In the genomic region with DNA sequence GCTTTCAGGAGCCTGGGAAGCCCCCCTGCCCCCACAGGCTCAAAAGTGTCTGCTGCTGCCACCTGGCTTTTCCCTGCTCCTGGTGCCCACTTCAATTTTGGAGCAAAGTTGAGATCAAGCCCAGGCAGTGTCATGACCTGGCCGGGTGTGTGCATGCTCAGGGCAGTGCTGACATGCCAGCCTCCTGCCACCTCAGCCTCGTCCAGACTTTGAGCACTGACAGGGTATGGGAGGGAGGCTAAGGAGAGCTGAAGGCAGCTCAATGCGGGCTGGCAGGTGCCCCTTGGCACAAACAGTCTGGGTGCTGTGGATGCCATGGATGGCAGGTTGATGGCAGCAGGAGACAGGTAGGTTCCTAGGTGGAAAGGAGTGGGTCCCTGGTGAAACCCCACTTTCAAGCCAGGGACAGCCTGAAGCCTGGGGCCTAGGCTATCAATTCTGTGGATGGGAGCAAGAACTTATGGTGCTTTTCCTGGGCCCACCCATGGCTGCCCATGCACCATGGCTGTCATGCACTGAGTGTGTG, we compare ENCODE assay signal across 26 cellular contexts. TPM values are rescaled to one million over a fixed set of nuclear protein-coding genes. Genes with fewer than 3 reads are reported as not detected.
DNase-seq lines count a peak whose midpoint lies in the region; ATAC-seq, FAIRE-seq and TF ChIP-seq lines count a peak whose summit lies in the region.
"Had no signal": no experiment of that assay in that cellular context is flagged by ENCODE, and none has a peak within 500 bp of the region (broad histone marks: within the 10 kb centered on the region; RNA-seq: fewer than 3 reads in every experiment).

No MANE protein-coding gene starts in this region.

- H3K27me3 ChIP-seq in HepG2 (ENCODE audit: control insufficient read depth in 1 of 2, insufficient read depth in 2 of 2, low read length in 2 of 2): no peaks in the 10 kb centered on the region
- H3K27me3 ChIP-seq in right lobe of liver: no peaks in the 10 kb centered on the region
- no peaks in the 10 kb centered on the region for H3K27me3 ChIP-seq in sigmoid colon
- no peaks in the 10 kb centered on the region for H3K27me3 ChIP-seq in dorsolateral prefrontal cortex
- H3K27me3 ChIP-seq: BE2C; BLaER1 treated with 17β-estradiol and CSF1 and Interleukin-3, amounts not matched to agents 10 nM and 100 nM had no signal

- no peaks in the 10 kb centered on the region for H3K36me3 ChIP-seq in HepG2 (replicated peaks in 1 of 2; ENCODE audit: control insufficient read depth in 1 of 2, insufficient read depth in 2 of 2, low read length in 2 of 2)
- H3K36me3 ChIP-seq in right lobe of liver: no peaks in the 10 kb centered on the region
- no peaks in the 10 kb centered on the region for H3K36me3 ChIP-seq in sigmoid colon
- H3K36me3 ChIP-seq: BE2C; BLaER1 treated with 17β-estradiol and CSF1 and Interleukin-3, amounts not matched to agents 10 nM and 100 nM had no signal

- H2AFZ ChIP-seq in HepG2 (ENCODE audit: low read length): no peak overlapping the region

- H3K4me2 ChIP-seq in HepG2 (ENCODE audit: low read depth, low read length): no peak overlapping the region
- H3K4me2 ChIP-seq: A549; BLaER1 treated with 17β-estradiol and CSF1 and Interleukin-3, amounts not matched to agents 10 nM and 100 nM had no signal

- TF ChIP-seq RAD21 in HepG2 (CRISPR knock-in tag; IDR thresholded peaks at IDR 0.05): no peak

- peaks cover 2% of the 10 kb centered on the region for H3K4me1 Mint-ChIP-seq in activated naive CD8-positive, alpha-beta T cell treated with anti-CD3 and anti-CD28 coated beads, Interleukin-2, amount 50 U/mL, for 24 hours

- no peaks in the 10 kb centered on the region for H4K20me1 ChIP-seq in HepG2 (ENCODE audit: insufficient read depth, low read length)
- H4K20me1 ChIP-seq: BLaER1 treated with 17β-estradiol and CSF1 and Interleukin-3, amounts not matched to agents 10 nM and 100 nM had no signal

- no peak for TF ChIP-seq POLR2A in HepG2 (IDR thresholded peaks at IDR 0.05; ENCODE audit: insufficient read depth in 1 of 2, low read depth in 2 of 2, low read length in 2 of 2)
- TF ChIP-seq POLR2A in right lobe of liver (IDR thresholded peaks at IDR 0.05): no peak
- TF ChIP-seq POLR2A in sigmoid colon (IDR thresholded peaks at IDR 0.05): no peak

- H3K27ac Mint-ChIP-seq in activated naive CD8-positive, alpha-beta T cell treated with anti-CD3 and anti-CD28 coated beads, Interleukin-2, amount 50 U/mL, for 24 hours: no peak overlapping the region
- H3K27ac Mint-ChIP-seq: CD14-positive monocyte; CD4-positive, alpha-beta T cell; CD8-positive, alpha-beta memory T cell had no signal

- in situ Hi-C loops in HepG2 (cut with HindIII; ENCODE audit: extremely low pct_ligation_motif_present, low pct_unique_long_range_greater_than_20kb): loop anchor here (10.0 kb wide), 2 partner anchors 115 to 215 kb away; a partner anchor contains a TSS

- no peak for TF ChIP-seq EP300 in HepG2 (IDR thresholded peaks at IDR 0.05; ENCODE audit: low read depth in 2 of 2, low read length in 2 of 2)
- TF ChIP-seq EP300 in HepG2 (CRISPR knock-in tag; IDR thresholded peaks at IDR 0.05; ENCODE audit: borderline replicate concordance): no peak
- no peak for TF ChIP-seq EP300 in sigmoid colon (IDR thresholded peaks at IDR 0.05)

- H3K4me3 Mint-ChIP-seq in activated naive CD8-positive, alpha-beta T cell treated with anti-CD3 and anti-CD28 coated beads, Interleukin-2, amount 50 U/mL, for 24 hours: no peak overlapping the region
- H3K4me3 Mint-ChIP-seq: CD14-positive monocyte; CD4-positive, alpha-beta T cell; CD8-positive, alpha-beta memory T cell had no signal

- H3K9me3 Mint-ChIP-seq in activated naive CD8-positive, alpha-beta T cell treated with anti-CD3 and anti-CD28 coated beads, Interleukin-2, amount 50 U/mL, for 24 hours: no peaks in the 10 kb centered on the region
- H3K9me3 Mint-ChIP-seq: CD4-positive, alpha-beta T cell had no signal

- TF ChIP-seq CTCF in HepG2 (CRISPR knock-in tag; IDR thresholded peaks at IDR 0.05) (no peak), right lobe of liver (IDR thresholded peaks at IDR 0.05) (no peak), sigmoid colon (IDR thresholded peaks at IDR 0.05) (no peak), dorsolateral prefrontal cortex (IDR thresholded peaks at IDR 0.05 in 54 of 56, conservative IDR thresholded peaks at IDR 0.05 in 2 of 56; ENCODE audit: low read depth in 1 of 56, partially characterized antibody in 56 of 56) (no peak)

- WGBS in HepG2 (ENCODE audit: low lambda C conversion rate): 6% methylated on average over 2 of the region's 3 CpGs
- WGBS in right lobe of liver (ENCODE audit: insufficient coverage, low coverage, low lambda C conversion rate, missing lambda C conversion rate): no CpG with 5 or more reads among the region's 3 CpGs
- 92 to 94% methylated on average over 3 of the region's 3 CpGs for WGBS in sigmoid colon, 2 donors

- H3K4me1 ChIP-seq in HepG2 (ENCODE audit: insufficient read depth, low read length): peaks cover 28% of the 10 kb centered on the region
- no peaks in the 10 kb centered on the region for H3K4me1 ChIP-seq in right lobe of liver
- no peaks in the 10 kb centered on the region for H3K4me1 ChIP-seq in sigmoid colon
- H3K4me1 ChIP-seq: A549; BE2C; BLaER1 treated with 17β-estradiol and CSF1 and Interleukin-3, amounts not matched to agents 10 nM and 100 nM had no signal

- no peaks in the 10 kb centered on the region for H3K79me2 ChIP-seq in HepG2 (ENCODE audit: insufficient read depth, low read length)

- H3K36me3 Mint-ChIP-seq in activated naive CD8-positive, alpha-beta T cell treated with anti-CD3 and anti-CD28 coated beads, Interleukin-2, amount 50 U/mL, for 24 hours (ENCODE audit: low read depth): no peaks in the 10 kb centered on the region
- H3K36me3 Mint-ChIP-seq: CD14-positive monocyte had no signal

- CTCF ChIA-PET in HepG2 (lab: Yijun Ruan, JAX; ENCODE audit: low intra/inter-chr PET ratio, low total read pairs): no interaction called here

- DNase-seq in HepG2 (ENCODE audit: low spot score) (no peak), right lobe of liver (no peak), mesenteric fat pad (ENCODE audit: low spot score) (peak; percentile 85), sigmoid colon (peak; percentile 14), dorsolateral prefrontal cortex (no peak)
- no peak for DNase-seq in activated naive CD8-positive, alpha-beta T cell treated with anti-CD3 and anti-CD28 coated beads, Interleukin-2, amount 50 U/mL, for 24 hours
- DNase-seq: 8988T; ACHN; AML-193; BE2C; CD4-positive, alpha-beta T cell; CD8-positive, alpha-beta memory T cell; DMS 273 treated with DMSO at 0.1 percent for 48 hours; DMS53; DMS79 treated with DMSO at 0.1 percent for 48 hours; GF-D8; GOT3; H7; HCEC 1CT had no signal

- no peak overlapping the region for H3K27ac ChIP-seq in HepG2 (ENCODE audit: extremely low read length, insufficient read depth, low read length)
- H3K27ac ChIP-seq in right lobe of liver: no peak overlapping the region
- H3K27ac ChIP-seq in sigmoid colon: no peak overlapping the region
- H3K27ac ChIP-seq in dorsolateral prefrontal cortex: no peak overlapping the region
- H3K27ac ChIP-seq: A549; BLaER1 treated with 17β-estradiol and CSF1 and Interleukin-3, amounts not matched to agents 10 nM and 100 nM had no signal

- no peak overlapping the region for H3K4me3 ChIP-seq in HepG2 (replicated peaks in 1 of 3; ENCODE audit: insufficient read depth in 1 of 3, low read depth in 2 of 3, low read length in 3 of 3)
- no peak overlapping the region for H3K4me3 ChIP-seq in right lobe of liver
- no peak overlapping the region for H3K4me3 ChIP-seq in sigmoid colon
- H3K4me3 ChIP-seq in dorsolateral prefrontal cortex: no peak overlapping the region
- H3K4me3 ChIP-seq: A549; BLaER1 treated with 17β-estradiol and CSF1 and Interleukin-3, amounts not matched to agents 10 nM and 100 nM had no signal

- no TSS peak for BruUV-seq in HepG2 (replicated peaks; lab: Mats Ljungman, UMichigan)

- POLR2A ChIA-PET in HepG2 (lab: Yijun Ruan, JAX): no interaction called here

- no peak overlapping the region for H3K9ac ChIP-seq in HepG2 (ENCODE audit: insufficient read depth, low read depth, low read length)
- H3K9ac ChIP-seq: BLaER1 treated with 17β-estradiol and CSF1 and Interleukin-3, amounts not matched to agents 10 nM and 100 nM had no signal

- intact Hi-C loops in HepG2 (cut with micrococcal nuclease; ENCODE audit: unreplicated experiment): no loop called here
- intact Hi-C loops in right lobe of liver (cut with DNase I): loop anchor here (5.0 to 10.0 kb wide), 2 partner anchors 213 to 215 kb away; no protein-coding TSS in a partner anchor
- intact Hi-C loops in sigmoid colon (cut with DNase I): no loop called here
- intact Hi-C loops in dorsolateral prefrontal cortex (cut with DNase I): loop anchor here (5.0 to 10.0 kb wide), 2 partner anchors 115 to 213 kb away; a partner anchor contains a TSS

- H3K27me3 Mint-ChIP-seq in activated naive CD8-positive, alpha-beta T cell treated with anti-CD3 and anti-CD28 coated beads, Interleukin-2, amount 50 U/mL, for 24 hours: peaks cover 9% of the 10 kb centered on the region
- H3K27me3 Mint-ChIP-seq: CD4-positive, alpha-beta T cell had no signal

- ATAC-seq in HepG2 (no peak), right lobe of liver (no peak), GM19023 (IDR thresholded peaks at IDR 0.05; ENCODE audit: unreplicated experiment) (no peak)
- no peak for ATAC-seq in activated naive CD8-positive, alpha-beta T cell treated with anti-CD3 and anti-CD28 coated beads, Interleukin-2, amount 50 U/mL, for 24 hours
- ATAC-seq: A549 had no signal

- no peak for FAIRE-seq in HepG2 (lab: Jason Lieb, UNC)
- FAIRE-seq: A549, D721Med, GM12891, GM18507 had no signal

- H3K9me3 ChIP-seq in HepG2 (ENCODE audit: low read length): peaks cover 4% of the 10 kb centered on the region; the same call in 1 of the 2 replicates
- H3K9me3 ChIP-seq in right lobe of liver: no peaks in the 10 kb centered on the region
- no peaks in the 10 kb centered on the region for H3K9me3 ChIP-seq in sigmoid colon
- H3K9me3 ChIP-seq: BE2C had no signal

RNA-seq across cellular contexts. Expression of a gene that starts 12.3 kb away (rescaled TPM):
- not detected in 2 replicates for total RNA-seq in HepG2 (2016; rRNA removed; fragmentation: Illumina TruSeq; extraction: Trizol)
- total RNA-seq in HepG2 (2016; cell fraction: cytosol; rRNA removed; fragmentation: Illumina TruSeq; extraction: Trizol; ENCODE audit: low read depth): not detected in 2 replicates
- 0.13 TPM in 1 of 2 replicates, not detected in the other for total RNA-seq in HepG2 (2016; cell fraction: insoluble cytoplasmic fraction; rRNA removed; fragmentation: Illumina TruSeq; extraction: Trizol)
- total RNA-seq in HepG2 (2016; cell fraction: membrane; rRNA removed; fragmentation: Illumina TruSeq; extraction: Trizol): not detected in 2 replicates
- total RNA-seq in HepG2 (2016; cell fraction: nucleus; rRNA removed; fragmentation: Illumina TruSeq; extraction: Trizol): not detected in 2 replicates
- not detected in 2 replicates for polyA plus RNA-seq in HepG2 (2011; rRNA removed)
- polyA plus RNA-seq in HepG2 (2011; cell fraction: cytosol; rRNA removed): not detected in 2 replicates
- not detected in 2 replicates for polyA plus RNA-seq in HepG2 (2011; cell fraction: nucleus; rRNA removed)
- not detected in 2 replicates for polyA plus RNA-seq in HepG2 (2012)
- polyA plus RNA-seq in HepG2 (2016; cell fraction: cytosol; fragmentation: Illumina TruSeq; extraction: Trizol; ENCODE audit: low read depth): not detected in 2 replicates
- polyA plus RNA-seq in HepG2 (2016; cell fraction: insoluble cytoplasmic fraction; fragmentation: Illumina TruSeq; extraction: Trizol; ENCODE audit: low read depth): not detected in 2 replicates
- polyA plus RNA-seq in HepG2 (2016; cell fraction: membrane; fragmentation: Illumina TruSeq; extraction: Trizol; ENCODE audit: low read depth): not detected in 2 replicates
- not detected in 2 replicates for polyA plus RNA-seq in HepG2 (2016; cell fraction: nucleus; fragmentation: Illumina TruSeq; extraction: Trizol; ENCODE audit: insufficient read depth, low read depth)
- polyA minus RNA-seq in HepG2 (2011; rRNA and poly(A)+ RNA removed; ENCODE audit: low replicate concordance): 2.3 TPM in 1 of 2 replicates, not detected in the other
- not detected in 2 replicates for polyA minus RNA-seq in HepG2 (2011; cell fraction: cytosol; rRNA and poly(A)+ RNA removed)
- polyA minus RNA-seq in HepG2 (2011; cell fraction: nucleus; rRNA and poly(A)+ RNA removed): not detected in 2 replicates
- 100 to 1,000 TPM in 5 of 6 experiments, 10 to 100 TPM in 1; 85.0 to 304 (median 130) TPM for total RNA-seq in right lobe of liver
- total RNA-seq in mesenteric fat pad: 161 TPM
- 10 to 100 TPM in 3 of 4 donors, 1 to 10 TPM in 1; 6.4 to 21.8 (median 13.8) TPM for total RNA-seq in sigmoid colon
- 10 to 100 TPM in 1 of 3 donors, 1 to 10 TPM in 2; 4.8 to 15.1 (median 9.2) TPM for polyA plus RNA-seq in sigmoid colon
- total RNA-seq in dorsolateral prefrontal cortex: 1 to 10 TPM in 102 of 120 experiments, under 1 TPM in 17, not detected in 1; 0.26 to 8.0 (median 1.9) TPM

Comparison
In these comparisons a context has a peak if more than half of its experiments do, and no peak if none do; other contexts are left out.
1. intact Hi-C loops: an anchor here in right lobe of liver (5.0 to 10.0 kb wide) and dorsolateral prefrontal cortex (5.0 to 10.0 kb wide); none called in HepG2 and sigmoid colon.
2. DNase-seq: peak in mesenteric fat pad (single experiment) and sigmoid colon (single experiment); none in HepG2 (single experiment), right lobe of liver (0 of 3), dorsolateral prefrontal cortex (0 of 10) and activated naive CD8-positive, alpha-beta T cell treated with anti-CD3 and anti-CD28 coated beads, Interleukin-2, amount 50 U/mL, for 24 hours (single experiment).